In genomic region chr3:14453841-14454630, GRCh38 we compare ENCODE assay signal across 11 cellular contexts. TPM values are rescaled to one million over a fixed set of nuclear protein-coding genes. Genes with fewer than 3 reads are reported as not detected.
DNase-seq lines count a peak whose midpoint lies in the region; ATAC-seq, FAIRE-seq and TF ChIP-seq lines count a peak whose summit lies in the region.
"Had no signal": no experiment of that assay in that cellular context is flagged by ENCODE, and none has a peak within 500 bp of the region (broad histone marks: within the 10 kb centered on the region; RNA-seq: fewer than 3 reads in every experiment).

No MANE protein-coding gene starts in this region.

- CTCF ChIA-PET in Panc1 (lab: Charles Lee), result no interaction called here

- H3K4me3 ChIP-seq in Panc1 (ENCODE audit: low read depth in 2 of 2, low read length in 2 of 2), result no peak overlapping the region
- no peak overlapping the region for H3K4me3 ChIP-seq in esophagus squamous epithelium
- no peak overlapping the region for H3K4me3 ChIP-seq in gastrocnemius medialis
- H3K4me3 ChIP-seq in HAP-1, result no peak overlapping the region

- peaks cover 68% of the 10 kb centered on the region for H3K4me1 ChIP-seq in Panc1 (ENCODE audit: control insufficient read depth, insufficient read depth, low read length)
- H3K4me1 ChIP-seq in esophagus squamous epithelium, result peaks cover 29 to 53% (median 29%) of the 10 kb centered on the region in 3 donors
- peaks cover 45% of the 10 kb centered on the region in 2 donors for H3K4me1 ChIP-seq in gastrocnemius medialis
- no peaks in the 10 kb centered on the region for H3K4me1 ChIP-seq in HAP-1

- H3K27ac ChIP-seq in Panc1 (ENCODE audit: low read length) (peak overlapping the region; percentile 81), esophagus squamous epithelium (peak overlapping the region; percentile 13 to 93 (median 87)), gastrocnemius medialis (peak overlapping the region; percentile 83 to 93 (median 88))

- H3K27me3 ChIP-seq in Panc1 (ENCODE audit: control insufficient read depth, insufficient read depth, low read length) (no peaks in the 10 kb centered on the region), esophagus squamous epithelium (no peaks in the 10 kb centered on the region), gastrocnemius medialis (no peaks in the 10 kb centered on the region), HAP-1 (ENCODE audit: low read depth) (no peaks in the 10 kb centered on the region)

- no peak for FAIRE-seq in GM12891 (lab: Jason Lieb, UNC)

- in situ Hi-C loops in Panc1 (cut with HindIII; ENCODE audit: low pct_unique_long_range_greater_than_20kb, low sequenced_read_pairs), result no loop called here
- in situ Hi-C loops in gastrocnemius medialis (cut with MboI; ENCODE audit: low sequenced_read_pairs in 4 of 4), result loop anchor here in 2 of 4 donors (25.0 kb wide), 1 partner anchor 567 kb away; the partner anchor contains the start of gene WNT7A (in 2 of the 2)
- in situ Hi-C loops in HAP-1 (cut with MboI; ENCODE audit: low sequenced_read_pairs), result no loop called here

- DNase-seq in GM12891 (ENCODE audit: insufficient read length, low spot score) (no peak), Panc1 (ENCODE audit: low read depth, low spot score) (no peak), esophagus squamous epithelium (lab: John Stamatoyannopoulos, UW) (no peak), gastrocnemius medialis (no peak), HAP-1 (ENCODE audit: low spot score in 2 of 2) (no peak), epidermal melanocyte (ENCODE audit: insufficient read length, low spot score) (no peak), AML-193 (lab: John Stamatoyannopoulos, UW) (no peak)
- DNase-seq: activated gamma-delta T cell, NCI-H2081 had no signal

- POLR2A ChIA-PET in Panc1 (lab: Charles Lee), result no interaction called here

- TSS peak; percentile 10 for BruUV-seq in Panc1 (replicated peaks; lab: Mats Ljungman, UMichigan)

- H3K36me3 ChIP-seq in Panc1 (ENCODE audit: control insufficient read depth, insufficient read depth, low read length), result no peaks in the 10 kb centered on the region; the same call in 1 of the 2 replicates
- H3K36me3 ChIP-seq in esophagus squamous epithelium, result peaks cover 4 to 52% (median 18%) of the 10 kb centered on the region in 3 donors
- H3K36me3 ChIP-seq in gastrocnemius medialis, result peaks cover 0 to 21% of the 10 kb centered on the region in 2 donors
- H3K36me3 ChIP-seq in HAP-1 (replicated peaks), result peaks cover 23% of the 10 kb centered on the region

- ATAC-seq in Panc1 (no peak), gastrocnemius medialis (no peak), HG02623 (IDR thresholded peaks at IDR 0.05; ENCODE audit: unreplicated experiment) (no peak)
- ATAC-seq: activated CD4-positive, CD25-positive, alpha-beta regulatory T cell treated with anti-CD3 and anti-CD28 coated beads, Interleukin-2, amount 50 U/mL, for 24 hours had no signal

- intact Hi-C loops in Panc1 (cut with micrococcal nuclease; ENCODE audit: unreplicated experiment), result loop anchor here (10.0 kb wide), 1 partner anchor 49 kb away; the partner anchor contains the start of gene SLC6A6
- intact Hi-C loops in esophagus squamous epithelium (cut with DNase I), result no loop called here
- intact Hi-C loops in gastrocnemius medialis (cut with DNase I; ENCODE audit: low total_unique reads), result loop anchor here (2.0 to 5.0 kb wide), 4 partner anchors 19 to 167 kb away; partner anchors contain the start of gene SLC6A6

- no peaks in the 10 kb centered on the region for H3K9me3 ChIP-seq in Panc1 (ENCODE audit: control insufficient read depth, insufficient read depth, low read depth, low read length)
- no peaks in the 10 kb centered on the region for H3K9me3 ChIP-seq in esophagus squamous epithelium
- no peaks in the 10 kb centered on the region for H3K9me3 ChIP-seq in gastrocnemius medialis
- no peaks in the 10 kb centered on the region for H3K9me3 ChIP-seq in HAP-1

- TF ChIP-seq POLR2A in GM12891 (IDR thresholded peaks at IDR 0.05; ENCODE audit: low read depth, low read length), result no peak
- TF ChIP-seq POLR2A in esophagus squamous epithelium (IDR thresholded peaks at IDR 0.05), result no peak
- no peak for TF ChIP-seq POLR2A in gastrocnemius medialis (IDR thresholded peaks at IDR 0.05)

- TF ChIP-seq CTCF in Panc1 (IDR thresholded peaks at IDR 0.05) (no peak), esophagus squamous epithelium (IDR thresholded peaks at IDR 0.05) (no peak), gastrocnemius medialis (IDR thresholded peaks at IDR 0.05 in 4 of 5, conservative IDR thresholded peaks at IDR 0.05 in 1 of 5) (no peak)

- 49 to 51% methylated on average over 15 to 23 of the region's 23 CpGs for WGBS in esophagus squamous epithelium, 2 donors

TF ChIP-seq in GM12891, 5 proteins besides CTCF, POLR2A, EP300 and RAD21:
- TF ChIP-seq SPI1 (IDR thresholded peaks at IDR 0.05; ENCODE audit: low read depth, low read length) (0 out of 2 replicates have a peak, but pooled peaks have one; percentile 8), TAF1 (IDR thresholded peaks at IDR 0.05; ENCODE audit: low read depth, low read length) (no peak)

RNA-seq across cellular contexts. Expression of gene SLC6A6, which starts 51.6 kb away (rescaled TPM):
- 10.0 TPM for polyA plus RNA-seq in GM12891 (2012; ENCODE audit: low read depth, missing spikeins)
- 61.0 TPM for total RNA-seq in Panc1 (2021; ENCODE audit: unreplicated experiment)
- polyA plus RNA-seq in Panc1 (2012; ENCODE audit: insufficient read length), result 53.8 TPM
- 10 to 100 TPM; 14.4 to 35.7 (median 17.0) TPM for total RNA-seq in esophagus squamous epithelium
- 100 to 1,000 TPM in 2 of 4 donors, 10 to 100 TPM in 2; 42.1 to 119 (median 88.7) TPM for total RNA-seq in gastrocnemius medialis
